In genomic region chr17:68179566-68180285, GRCh38 we compare ENCODE assay signal across 8 cellular contexts.
DNase-seq lines count a peak whose midpoint lies in the region; ATAC-seq and TF ChIP-seq lines count a peak whose summit lies in the region.
"Not testable (repeated sequence)": the region's sequence is repeated elsewhere in the genome, so short reads cannot be mapped to it uniquely, and the experiment has no call there.

No MANE protein-coding gene starts in this region.

- not testable (repeated sequence) for H3K36me3 Mint-ChIP-seq in activated CD8-positive, alpha-beta T cell treated with anti-CD3 and anti-CD28 coated beads, Interleukin-2, amount 10 ng/mL, durations not matched to agents 7 days and 5 days (ENCODE audit: low read depth); natural killer cell; type B pancreatic cell

- H3K27me3 Mint-ChIP-seq in activated CD8-positive, alpha-beta T cell treated with anti-CD3 and anti-CD28 coated beads, Interleukin-2, amount 10 ng/mL, durations not matched to agents 7 days and 5 days (ENCODE audit: low read depth); natural killer cell (ENCODE audit: low read depth in 2 of 2); type B pancreatic cell: not testable (repeated sequence)

- TF ChIP-seq CTCF in natural killer cell (IDR thresholded peaks at IDR 0.05); type B pancreatic cell (conservative IDR thresholded peaks at IDR 0.05): not testable (repeated sequence)

- not testable (repeated sequence) for H3K27ac Mint-ChIP-seq in activated CD8-positive, alpha-beta T cell treated with anti-CD3 and anti-CD28 coated beads, Interleukin-2, amount 10 ng/mL, durations not matched to agents 7 days and 5 days; type B pancreatic cell
- H3K27ac Mint-ChIP-seq in natural killer cell = peak overlapping the region; percentile 95 to 97

- ATAC-seq in activated CD8-positive, alpha-beta T cell treated with anti-CD3 and anti-CD28 coated beads, Interleukin-2, amount 10 ng/mL, durations not matched to agents 7 days and 5 days; Right ventricle myocardium superior (ENCODE audit: poor library complexity); natural killer cell: not testable (repeated sequence)

- intact Hi-C loops in Right ventricle myocardium superior (cut with DNase I) (loop anchor here (10.0 kb wide), 1 partner anchor 285 kb away; no protein-coding TSS in a partner anchor), natural killer cell (cut with micrococcal nuclease) (loop anchor here (1.0 to 5.0 kb wide), 4 partner anchors 38 to 279 kb away; no protein-coding TSS in a partner anchor)

- not testable (repeated sequence) for H3K4me3 Mint-ChIP-seq in activated CD8-positive, alpha-beta T cell treated with anti-CD3 and anti-CD28 coated beads, Interleukin-2, amount 10 ng/mL, durations not matched to agents 7 days and 5 days; natural killer cell; type B pancreatic cell

- CTCF ChIA-PET in activated CD8-positive, alpha-beta T cell treated with anti-CD3 and anti-CD28 coated beads, Interleukin-2, amount 10 ng/mL, durations not matched to agents 7 days and 5 days (lab: Charles Lee) = interaction anchor here (0.7 to 5.5 kb wide), 11 partner anchors 7 to 286 kb away, joined by 3 to 32 read pairs (median 5); partner anchors contain the start of genes AMZ2 and WIPI1

- not testable (repeated sequence) for H3K9me3 Mint-ChIP-seq in activated CD8-positive, alpha-beta T cell treated with anti-CD3 and anti-CD28 coated beads, Interleukin-2, amount 10 ng/mL, durations not matched to agents 7 days and 5 days (ENCODE audit: insufficient read depth); natural killer cell; type B pancreatic cell

- DNase-seq in COLO668 (lab: John Stamatoyannopoulos, UW; ENCODE audit: unreplicated experiment) (peak; percentile 16), G401 (ENCODE audit: low spot score) (peak; percentile 56), NCI-H2029 (lab: John Stamatoyannopoulos, UW) (peak; percentile 46), NCI-H345 treated with DMSO at 0.1 percent for 48 hours (lab: John Stamatoyannopoulos, UW; ENCODE audit: unreplicated experiment) (peak; percentile 20), Right ventricle myocardium superior (peak; percentile 52), type B pancreatic cell (ENCODE audit: extremely low spot score, unreplicated experiment) (peak; percentile 70)
- peak; percentile 17 for DNase-seq in activated CD8-positive, alpha-beta T cell treated with anti-CD3 and anti-CD28 coated beads, Interleukin-2, amount 10 ng/mL, durations not matched to agents 7 days and 5 days
- DNase-seq in natural killer cell = not testable (repeated sequence)

- POLR2A ChIA-PET in activated CD8-positive, alpha-beta T cell treated with anti-CD3 and anti-CD28 coated beads, Interleukin-2, amount 10 ng/mL, durations not matched to agents 7 days and 5 days (lab: Charles Lee) = interaction anchor here (0.9 to 3.7 kb wide), 4 partner anchors 12 to 26 kb away, joined by 3 to 21 read pairs (median 10); no protein-coding TSS in a partner anchor

- peaks cover 62% of the 10 kb centered on the region for H3K4me1 Mint-ChIP-seq in activated CD8-positive, alpha-beta T cell treated with anti-CD3 and anti-CD28 coated beads, Interleukin-2, amount 10 ng/mL, durations not matched to agents 7 days and 5 days (ENCODE audit: low read depth)
- H3K4me1 Mint-ChIP-seq in natural killer cell = peaks cover 27 to 42% of the 10 kb centered on the region in 2 donors
- H3K4me1 Mint-ChIP-seq in type B pancreatic cell (ENCODE audit: unreplicated experiment) = not testable (repeated sequence)

- in situ Hi-C loops in G401 (cut with HindIII; ENCODE audit: low sequenced_read_pairs) = not testable (repeated sequence)
